Comparison of ENCODE assay signal across 1 cellular context in genomic region chr16:14545346-14545884, GRCh38.
TF ChIP-seq lines count a peak whose summit lies in the region.

No MANE protein-coding gene starts in this region.

TF ChIP-seq in HepG2, 621 proteins besides CTCF, POLR2A, EP300 and RAD21 (continued from another document and continues in another):
- TF ChIP-seq ATF6 (CRISPR knock-in tag; conservative IDR thresholded peaks at IDR 0.05) (peak; percentile 51; the same call in 1 of the 2 replicates), ZMAT3 (CRISPR knock-in tag; conservative IDR thresholded peaks at IDR 0.05) (0 out of 2 replicates have a peak, but pooled peaks have one; percentile 44), PCBP2 (optimal IDR thresholded peaks at IDR 0.05; ENCODE audit: low read depth, low read length, poor library complexity, severe bottlenecking) (no peak), ZHX1 (CRISPR knock-in tag; IDR thresholded peaks at IDR 0.05; ENCODE audit: low read depth) (0 out of 2 replicates have a peak, but pooled peaks have one; percentile 59), GATAD2A (CRISPR knock-in tag; IDR thresholded peaks at IDR 0.05) (peak; percentile 100), ZNF441 (CRISPR knock-in tag; IDR thresholded peaks at IDR 0.05; ENCODE audit: borderline replicate concordance) (0 out of 2 replicates have a peak, but pooled peaks have one; percentile 45), NCOA5 (CRISPR knock-in tag; IDR thresholded peaks at IDR 0.05) (no peak), DRAP1 (CRISPR knock-in tag; IDR thresholded peaks at IDR 0.05) (peak; percentile 78), ZNF878 (CRISPR knock-in tag; IDR thresholded peaks at IDR 0.05) (peak; percentile 64; the same call in 1 of the 2 replicates), NCOA2 (CRISPR knock-in tag; IDR thresholded peaks at IDR 0.05) (peak; percentile 90), ZNF34 (CRISPR knock-in tag; IDR thresholded peaks at IDR 0.05; ENCODE audit: borderline replicate concordance) (no peak), ZNF232 (CRISPR knock-in tag; IDR thresholded peaks at IDR 0.05; ENCODE audit: borderline replicate concordance) (no peak), ZNF160 (CRISPR knock-in tag; IDR thresholded peaks at IDR 0.05) (no peak), FOXP4 (CRISPR knock-in tag; IDR thresholded peaks at IDR 0.05) (peak; percentile 92), MBNL3 (CRISPR knock-in tag; conservative IDR thresholded peaks at IDR 0.05) (no peak), FLYWCH1 (CRISPR knock-in tag; IDR thresholded peaks at IDR 0.05) (no peak), RFXAP (CRISPR knock-in tag; IDR thresholded peaks at IDR 0.05; ENCODE audit: borderline replicate concordance) (no peak), ZBTB40 (IDR thresholded peaks at IDR 0.05) (no peak), ZBTB40 (CRISPR knock-in tag; IDR thresholded peaks at IDR 0.05) (no peak), ZNF280B (CRISPR knock-in tag; IDR thresholded peaks at IDR 0.05; ENCODE audit: borderline replicate concordance) (no peak), TFDP2 (CRISPR knock-in tag; IDR thresholded peaks at IDR 0.05) (no peak), ZNF546 (CRISPR knock-in tag; conservative IDR thresholded peaks at IDR 0.05) (no peak), ZNF234 (CRISPR knock-in tag; conservative IDR thresholded peaks at IDR 0.05) (no peak), ZNF740 (CRISPR knock-in tag; IDR thresholded peaks at IDR 0.05) (no peak), ZC3H13 (CRISPR knock-in tag; IDR thresholded peaks at IDR 0.05) (no peak), GRHL1 (CRISPR knock-in tag; conservative IDR thresholded peaks at IDR 0.05) (no peak)
